Comparison of ENCODE assay signal across 24 cellular contexts in genomic region chr1:168416220-168416619, GRCh38.
"Had no signal": no experiment of that assay in that cellular context is flagged by ENCODE, and none has a peak within 500 bp of the region (broad histone marks: within the 10 kb centered on the region; RNA-seq: fewer than 3 reads in every experiment).

No MANE protein-coding gene starts in this region.

- ATAC-seq: K562, Panc1, PC-3, Right ventricle myocardium inferior, SK-N-SH treated with all-trans-retinoic acid at 6 μM for 48 hours had no signal

- H3K9me3 Mint-ChIP-seq: IgD-negative memory B cell had no signal

- H3K27ac ChIP-seq: HL-60, KMS-11 had no signal

- H3K36me3 Mint-ChIP-seq: IgD-negative memory B cell had no signal

- H3K4me1 ChIP-seq: SJCRH30 had no signal

- H3K27me3 ChIP-seq: SJCRH30 had no signal

- H3K4me3 Mint-ChIP-seq: IgD-negative memory B cell had no signal

- H3K27ac Mint-ChIP-seq: IgD-negative memory B cell had no signal

- H3K9me3 ChIP-seq: SJCRH30 had no signal

- DNase-seq: Kasumi-1; MM.1S; NCI-H1092 treated with DMSO at 0.1 percent for 48 hours; NCI-H1436; NCI-H187; NCI-H2029; NCI-H2081 treated with DMSO at 0.1 percent for 48 hours; NCI-H2171; NCI-H226; NCI-H446; NCI-H510A; NCI-H69; NCI-H774; NK-92 treated with Interleukin-12 subunit alpha and Interleukin-12 subunit beta, amount 100 ng/mL, for 24 hours; PC-3; SHP77 treated with DMSO at 0.1 percent for 48 hours; SJCRH30 had no signal

- H3K4me1 Mint-ChIP-seq: IgD-negative memory B cell had no signal

- H3K36me3 ChIP-seq: SJCRH30 had no signal

- H3K4me3 ChIP-seq: K562, SJCRH30 had no signal
